In genomic region chr7:12683678-12684077, GRCh38 we compare ENCODE assay signal across 11 cellular contexts. TPM values are rescaled to one million over a fixed set of nuclear protein-coding genes. Genes with fewer than 3 reads are reported as not detected.
DNase-seq lines count a peak whose midpoint lies in the region; ATAC-seq and TF ChIP-seq lines count a peak whose summit lies in the region.
"Had no signal": no experiment of that assay in that cellular context is flagged by ENCODE, and none has a peak within 500 bp of the region (broad histone marks: within the 10 kb centered on the region; RNA-seq: fewer than 3 reads in every experiment).

No MANE protein-coding gene starts in this region.

- H3K36me3 ChIP-seq in endodermal cell (ENCODE audit: control insufficient read depth, insufficient read depth, low read length): no peaks in the 10 kb centered on the region

- H3K36me3 Mint-ChIP-seq in endodermal cell (ENCODE audit: low read depth) (no peaks in the 10 kb centered on the region), progenitor cell of endocrine pancreas (ENCODE audit: insufficient read depth) (no peaks in the 10 kb centered on the region)

- ATAC-seq in HG02938 (IDR thresholded peaks at IDR 0.05; ENCODE audit: unreplicated experiment): no peak

- peak; percentile 58 for TF ChIP-seq CTCF in endodermal cell (conservative IDR thresholded peaks at IDR 0.05)
- TF ChIP-seq CTCF in progenitor cell of endocrine pancreas (IDR thresholded peaks at IDR 0.05; ENCODE audit: unreplicated experiment): peak; percentile 32

- H3K9me3 Mint-ChIP-seq in endodermal cell (no peaks in the 10 kb centered on the region), progenitor cell of endocrine pancreas (ENCODE audit: low read depth) (no peaks in the 10 kb centered on the region)

- WGBS in endodermal cell (ENCODE audit: insufficient coverage in 1 of 2, insufficient read length in 1 of 2), 2 experiments: 90% methylated on average over 1 of the region's 1 CpG; no CpG with 5 or more reads in 1 of the 2 experiments

- no peak overlapping the region for H3K4me3 ChIP-seq in endodermal cell (ENCODE audit: low read length)

- peaks cover 23% of the 10 kb centered on the region for H3K4me1 Mint-ChIP-seq in endodermal cell
- H3K4me1 Mint-ChIP-seq in progenitor cell of endocrine pancreas (ENCODE audit: low read depth): peaks cover 14% of the 10 kb centered on the region

- no peaks in the 10 kb centered on the region for H3K9me3 ChIP-seq in endodermal cell (ENCODE audit: control insufficient read depth, low read length)

- no peaks in the 10 kb centered on the region for H3K27me3 ChIP-seq in endodermal cell (ENCODE audit: control insufficient read depth, insufficient read depth, low read length, poor library complexity, severe bottlenecking)

- H3K4me3 Mint-ChIP-seq in endodermal cell: no peak overlapping the region
- H3K4me3 Mint-ChIP-seq in progenitor cell of endocrine pancreas (ENCODE audit: low read depth): no peak overlapping the region

- DNase-seq in NCI-H2171 treated with DMSO at 0.1 percent for 48 hours (lab: John Stamatoyannopoulos, UW) (peak; percentile 13), NCI-H2171 (lab: John Stamatoyannopoulos, UW) (no peak), NAMALWA (ENCODE audit: low spot score) (peak; percentile 26), endodermal cell (no peak), progenitor cell of endocrine pancreas (ENCODE audit: low spot score, unreplicated experiment) (no peak), germinal center (ENCODE audit: low spot score) (no peak)
- DNase-seq in activated CD4-positive, alpha-beta T cell treated with anti-CD3 and anti-CD28 coated beads, Interleukin-2, amount 50 U/mL, for 48 hours: no peak
- DNase-seq: activated effector memory CD4-positive, alpha-beta T cell treated with anti-CD3 and anti-CD28 coated beads, Interleukin-2, amount 50 U/mL, for 16 hours; COR-L47; trophoblast cell had no signal

- H3K27ac ChIP-seq in endodermal cell (ENCODE audit: low read depth, low read length): no peak overlapping the region

- H3K27me3 Mint-ChIP-seq in endodermal cell (ENCODE audit: insufficient read depth) (no peaks in the 10 kb centered on the region), progenitor cell of endocrine pancreas (no peaks in the 10 kb centered on the region)

- H3K9ac ChIP-seq in endodermal cell (ENCODE audit: extremely low read depth, low read length, poor library complexity, severe bottlenecking): no peak overlapping the region

- no peak overlapping the region for H3K27ac Mint-ChIP-seq in endodermal cell
- no peak overlapping the region for H3K27ac Mint-ChIP-seq in progenitor cell of endocrine pancreas

- peaks cover 2% of the 10 kb centered on the region for H3K4me1 ChIP-seq in endodermal cell (ENCODE audit: control insufficient read depth, insufficient read depth, low read length)

RNA-seq across cellular contexts. Expression of gene ARL4A, which starts 3.8 kb away (rescaled TPM):
- total RNA-seq in endodermal cell (10 to 100 TPM; 19.1 to 26.4 TPM), progenitor cell of endocrine pancreas (10.9 and 12.6 TPM in 2 replicates)
- polyA plus RNA-seq in endodermal cell (2013, experiment 1 of 2): 67.5 TPM
- 56.6 TPM for polyA plus RNA-seq in endodermal cell (2013, experiment 2 of 2)

Comparison
In these comparisons a context has a peak if more than half of its experiments do, and no peak if none do; other contexts are left out.
1. DNase-seq: peak in NCI-H2171 treated with DMSO at 0.1 percent for 48 hours (single experiment) and NAMALWA (single experiment); none in NCI-H2171 (single experiment), endodermal cell (single experiment), progenitor cell of endocrine pancreas (single experiment), germinal center (single experiment) and activated CD4-positive, alpha-beta T cell treated with anti-CD3 and anti-CD28 coated beads, Interleukin-2, amount 50 U/mL, for 48 hours (0 of 2).